Comparison of ENCODE assay signal across 35 cellular contexts in genomic region chrX:123499787-123500186, GRCh38.
DNase-seq lines count a peak whose midpoint lies in the region; ATAC-seq and TF ChIP-seq lines count a peak whose summit lies in the region.
"Had no signal": no experiment of that assay in that cellular context is flagged by ENCODE, and none has a peak within 500 bp of the region (broad histone marks: within the 10 kb centered on the region; RNA-seq: fewer than 3 reads in every experiment).

No MANE protein-coding gene starts in this region.

- 83% methylated on average over 6 of the region's 7 CpGs; no CpG with 5 or more reads in 1 of the 2 experiments for WGBS in IMR-90 (ENCODE audit: extremely low coverage in 2 of 2, insufficient read length in 1 of 2), 2 experiments
- WGBS in neuronal stem cell (ENCODE audit: extremely low coverage in 2 of 2, insufficient read length in 2 of 2, insufficient replicate concordance in 1 of 2), 2 donors: no CpG with 5 or more reads among the region's 7 CpGs
- no CpG with 5 or more reads among the region's 7 CpGs for WGBS in trophoblast cell (ENCODE audit: extremely low coverage, insufficient coverage, insufficient read length)
- WGBS in spleen, 5 donors: 92 to 96% (median 94%) methylated on average over 5 to 7 of the region's 7 CpGs; no CpG with 5 or more reads in 1 of the 5 donors
- WGBS in mesenchymal stem cell: 95% methylated on average over 7 of the region's 7 CpGs

- H4K91ac ChIP-seq in IMR-90 (ENCODE audit: insufficient read depth, low read depth, low read length) (no peak overlapping the region), neuronal stem cell (ENCODE audit: low read depth, low read length, poor library complexity) (no peak overlapping the region), trophoblast cell (ENCODE audit: low read depth, low read length) (no peak overlapping the region), mesenchymal stem cell (ENCODE audit: low read length) (no peak overlapping the region)

- H3K14ac ChIP-seq in IMR-90 (replicated peaks; ENCODE audit: low read depth, low read length) (no peak overlapping the region), neuronal stem cell (ENCODE audit: low read length) (peak overlapping the region; percentile 8), trophoblast cell (ENCODE audit: low read length) (no peak overlapping the region), mesenchymal stem cell (ENCODE audit: low read length in 2 of 2) (no peak overlapping the region)

- no peaks in the 10 kb centered on the region for H4K20me1 ChIP-seq in IMR-90 (ENCODE audit: insufficient read depth, low read length)
- H4K20me1 ChIP-seq: BLaER1; BLaER1 treated with 17β-estradiol and CSF1 and Interleukin-3, amounts not matched to agents 10 nM and 100 nM had no signal

- no peak overlapping the region for H2AFZ ChIP-seq in IMR-90 (replicated peaks; ENCODE audit: low read length, poor library complexity)
- H2AFZ ChIP-seq in neuronal stem cell (ENCODE audit: low read length): no peak overlapping the region
- no peak overlapping the region for H2AFZ ChIP-seq in trophoblast cell (ENCODE audit: insufficient read depth, low read length, poor library complexity)
- no peak overlapping the region for H2AFZ ChIP-seq in mesenchymal stem cell (ENCODE audit: low read depth, low read length)

- in situ Hi-C loops in IMR-90 (cut with MboI; ENCODE audit: low sequenced_read_pairs): no loop called here

- dilution Hi-C loops in IMR-90 (cut with HindIII; ENCODE audit: low sequenced_read_pairs, unreplicated experiment): no loop called here

- no peak for TF ChIP-seq RAD21 in IMR-90 (IDR thresholded peaks at IDR 0.05; ENCODE audit: low read length)

- no peak overlapping the region for H3K4me3 Mint-ChIP-seq in activated CD8-positive, alpha-beta memory T cell treated with anti-CD3 and anti-CD28 coated beads, Interleukin-2, amount 10 ng/mL, durations not matched to agents 7 days and 5 days
- H3K4me3 Mint-ChIP-seq: B cell; CD14-positive monocyte; CD4-positive, alpha-beta memory T cell; CD4-positive, alpha-beta T cell; CD4-positive, CD25-positive, alpha-beta regulatory T cell; CD8-positive, alpha-beta memory T cell; CD8-positive, alpha-beta T cell had no signal

- H3K27me3 Mint-ChIP-seq in activated CD8-positive, alpha-beta memory T cell treated with anti-CD3 and anti-CD28 coated beads, Interleukin-2, amount 10 ng/mL, durations not matched to agents 7 days and 5 days: no peaks in the 10 kb centered on the region
- H3K27me3 Mint-ChIP-seq: B cell; CD4-positive, alpha-beta T cell; CD4-positive, CD25-positive, alpha-beta regulatory T cell had no signal

- H3K27me3 ChIP-seq in IMR-90 (ENCODE audit: control insufficient read depth, insufficient read depth, low read length) (no peaks in the 10 kb centered on the region), neuronal stem cell (ENCODE audit: control insufficient read depth in 3 of 3, insufficient read depth in 3 of 3, low read depth in 1 of 3, low read length in 3 of 3) (no peaks in the 10 kb centered on the region), trophoblast cell (ENCODE audit: insufficient read depth, low read length) (no peaks in the 10 kb centered on the region), spleen (replicated peaks in 1 of 7) (no peaks in the 10 kb centered on the region), mesenchymal stem cell (ENCODE audit: control insufficient read depth in 1 of 2, insufficient read depth in 1 of 2, low read length in 2 of 2) (no peaks in the 10 kb centered on the region)
- H3K27me3 ChIP-seq: BE2C had no signal

- H3K18ac ChIP-seq in IMR-90 (ENCODE audit: low read depth, low read length) (no peak overlapping the region), neuronal stem cell (ENCODE audit: low read length) (peak overlapping the region; percentile 28), trophoblast cell (ENCODE audit: low read length) (no peak overlapping the region), mesenchymal stem cell (ENCODE audit: low read depth in 1 of 2, low read length in 2 of 2) (no peak overlapping the region)

- H3K4me1 ChIP-seq in IMR-90 (ENCODE audit: control insufficient read depth, insufficient read depth, low read length): no peaks in the 10 kb centered on the region
- no peaks in the 10 kb centered on the region for H3K4me1 ChIP-seq in neuronal stem cell (ENCODE audit: control insufficient read depth in 2 of 2, insufficient read depth in 1 of 2, low read depth in 1 of 2, low read length in 2 of 2)
- no peaks in the 10 kb centered on the region for H3K4me1 ChIP-seq in trophoblast cell (ENCODE audit: control insufficient read depth in 1 of 2, insufficient read depth in 2 of 2, low read length in 2 of 2)
- no peaks in the 10 kb centered on the region for H3K4me1 ChIP-seq in spleen
- no peaks in the 10 kb centered on the region for H3K4me1 ChIP-seq in mesenchymal stem cell (ENCODE audit: control insufficient read depth, insufficient read depth, low read depth, low read length)
- H3K4me1 ChIP-seq: A549; BE2C; BLaER1; BLaER1 treated with 17β-estradiol and CSF1 and Interleukin-3, amounts not matched to agents 10 nM and 100 nM; Caco-2 had no signal

- peak overlapping the region; percentile 24 for H2AK9ac ChIP-seq in IMR-90 (replicated peaks; ENCODE audit: low read depth, low read length, poor library complexity)

- no peaks in the 10 kb centered on the region for H3K79me2 ChIP-seq in trophoblast cell (ENCODE audit: control insufficient read depth, insufficient read depth, low read length, poor library complexity)

- ATAC-seq in IMR-90 (ENCODE audit: low read depth) (no peak), GM21529 (IDR thresholded peaks at IDR 0.05; ENCODE audit: unreplicated experiment) (no peak)
- no peak for ATAC-seq in activated CD8-positive, alpha-beta memory T cell treated with anti-CD3 and anti-CD28 coated beads, Interleukin-2, amount 10 ng/mL, durations not matched to agents 7 days and 5 days
- ATAC-seq: A549; CD8-positive, alpha-beta T cell had no signal

- no peak overlapping the region for H3K4me3 ChIP-seq in IMR-90 (ENCODE audit: insufficient read depth, low read depth, low read length)
- peak overlapping the region in 1 of 2 donors; percentile 50 for H3K4me3 ChIP-seq in neuronal stem cell (ENCODE audit: low read length in 2 of 2)
- H3K4me3 ChIP-seq in trophoblast cell (ENCODE audit: low read depth, low read length): peak overlapping the region; percentile 40
- no peak overlapping the region for H3K4me3 ChIP-seq in spleen
- no peak overlapping the region for H3K4me3 ChIP-seq in mesenchymal stem cell (ENCODE audit: insufficient read depth in 1 of 2, low read depth in 1 of 2, low read length in 2 of 2)
- H3K4me3 ChIP-seq: A549; BLaER1; BLaER1 treated with 17β-estradiol and CSF1 and Interleukin-3, amounts not matched to agents 10 nM and 100 nM had no signal

- TF ChIP-seq CTCF in IMR-90 (conservative IDR thresholded peaks at IDR 0.05; ENCODE audit: low read depth, low read length) (no peak), spleen (IDR thresholded peaks at IDR 0.05 in 8 of 11, conservative IDR thresholded peaks at IDR 0.05 in 3 of 11) (no peak)

- H4K8ac ChIP-seq in IMR-90 (ENCODE audit: low read depth in 2 of 2, low read length in 2 of 2) (no peak overlapping the region), neuronal stem cell (ENCODE audit: low read depth, low read length) (no peak overlapping the region), trophoblast cell (ENCODE audit: low read depth, low read length) (no peak overlapping the region), mesenchymal stem cell (ENCODE audit: low read length) (no peak overlapping the region)

- H2AK5ac ChIP-seq in IMR-90 (ENCODE audit: low read depth, low read length) (no peak overlapping the region), neuronal stem cell (ENCODE audit: low read depth, low read length) (no peak overlapping the region), trophoblast cell (ENCODE audit: low read length) (no peak overlapping the region), mesenchymal stem cell (ENCODE audit: low read length, severe bottlenecking) (no peak overlapping the region)

- no peak overlapping the region for H3K27ac ChIP-seq in IMR-90 (ENCODE audit: insufficient read depth, low read length)
- no peak overlapping the region for H3K27ac ChIP-seq in neuronal stem cell (replicated peaks; ENCODE audit: low read length)
- H3K27ac ChIP-seq in trophoblast cell (ENCODE audit: low read depth, low read length): no peak overlapping the region
- H3K27ac ChIP-seq in spleen: no peak overlapping the region
- no peak overlapping the region for H3K27ac ChIP-seq in mesenchymal stem cell (ENCODE audit: low read length, poor library complexity, severe bottlenecking)
- H3K27ac ChIP-seq: 22Rv1; A549; BLaER1; BLaER1 treated with 17β-estradiol and CSF1 and Interleukin-3, amounts not matched to agents 10 nM and 100 nM; C4-2B had no signal

- H2BK12ac ChIP-seq in neuronal stem cell (ENCODE audit: low read length) (no peak overlapping the region), trophoblast cell (ENCODE audit: low read length) (no peak overlapping the region), mesenchymal stem cell (ENCODE audit: low read length in 2 of 2) (no peak overlapping the region)

- H3K9me3 Mint-ChIP-seq in activated CD8-positive, alpha-beta memory T cell treated with anti-CD3 and anti-CD28 coated beads, Interleukin-2, amount 10 ng/mL, durations not matched to agents 7 days and 5 days (ENCODE audit: low read depth): no peaks in the 10 kb centered on the region
- H3K9me3 Mint-ChIP-seq: CD4-positive, alpha-beta T cell; CD8-positive, alpha-beta T cell had no signal

- no peaks in the 10 kb centered on the region for H3K4me1 Mint-ChIP-seq in activated CD8-positive, alpha-beta memory T cell treated with anti-CD3 and anti-CD28 coated beads, Interleukin-2, amount 10 ng/mL, durations not matched to agents 7 days and 5 days
- H3K4me1 Mint-ChIP-seq: B cell; CD14-positive monocyte; CD4-positive, alpha-beta memory T cell; CD4-positive, CD25-positive, alpha-beta regulatory T cell; CD8-positive, alpha-beta memory T cell had no signal

- H3K36me3 Mint-ChIP-seq in activated CD8-positive, alpha-beta memory T cell treated with anti-CD3 and anti-CD28 coated beads, Interleukin-2, amount 10 ng/mL, durations not matched to agents 7 days and 5 days: no peaks in the 10 kb centered on the region
- H3K36me3 Mint-ChIP-seq: CD14-positive monocyte; CD4-positive, alpha-beta memory T cell; CD4-positive, CD25-positive, alpha-beta regulatory T cell; CD8-positive, alpha-beta memory T cell; CD8-positive, alpha-beta T cell had no signal

- peaks cover 4% of the 10 kb centered on the region; the same call in 1 of the 2 replicates for H3K9me1 ChIP-seq in IMR-90 (ENCODE audit: insufficient read depth, low read length)

- H2BK5ac ChIP-seq in IMR-90 (ENCODE audit: low read depth, low read length, poor library complexity, severe bottlenecking): no peak overlapping the region
- no peak overlapping the region for H2BK5ac ChIP-seq in neuronal stem cell (ENCODE audit: low read length)
- H2BK5ac ChIP-seq in trophoblast cell (ENCODE audit: low read depth, low read length, poor library complexity): no peak overlapping the region
- no peak overlapping the region for H2BK5ac ChIP-seq in mesenchymal stem cell (ENCODE audit: low read depth, low read length, poor library complexity, severe bottlenecking)

- H3K36me3 ChIP-seq in IMR-90 (ENCODE audit: control insufficient read depth, insufficient read depth, low read length) (no peaks in the 10 kb centered on the region), neuronal stem cell (replicated peaks in 1 of 2; ENCODE audit: control insufficient read depth in 2 of 2, insufficient read depth in 2 of 2, low read length in 2 of 2) (no peaks in the 10 kb centered on the region), trophoblast cell (ENCODE audit: control insufficient read depth in 1 of 2, insufficient read depth in 2 of 2, low read length in 2 of 2) (no peaks in the 10 kb centered on the region), spleen (no peaks in the 10 kb centered on the region), mesenchymal stem cell (ENCODE audit: control insufficient read depth in 1 of 2, insufficient read depth in 2 of 2, low read depth in 1 of 2, low read length in 2 of 2) (no peaks in the 10 kb centered on the region)
- H3K36me3 ChIP-seq: BE2C; BLaER1; BLaER1 treated with 17β-estradiol and CSF1 and Interleukin-3, amounts not matched to agents 10 nM and 100 nM had no signal

- no peak overlapping the region for H2BK15ac ChIP-seq in IMR-90 (ENCODE audit: low read depth, low read length)
- no peak overlapping the region for H2BK15ac ChIP-seq in neuronal stem cell (ENCODE audit: low read length)
- no peak overlapping the region for H2BK15ac ChIP-seq in mesenchymal stem cell (ENCODE audit: low read depth, poor library complexity, severe bottlenecking)

- CTCF ChIA-PET in IMR-90 (lab: Yijun Ruan, JAX): no interaction called here
- CTCF ChIA-PET in activated CD8-positive, alpha-beta memory T cell treated with anti-CD3 and anti-CD28 coated beads, Interleukin-2, amount 10 ng/mL, durations not matched to agents 7 days and 5 days (lab: Charles Lee): no interaction called here

- no TSS peak for BruUV-seq in IMR-90 (replicated peaks; lab: Mats Ljungman, UMichigan)

- TF ChIP-seq POLR2A in IMR-90 (IDR thresholded peaks at IDR 0.05; ENCODE audit: low read depth, low read length) (no peak), spleen (IDR thresholded peaks at IDR 0.05) (no peak)

- no peak overlapping the region for H3K4ac ChIP-seq in IMR-90 (ENCODE audit: low read depth, low read length)
- no peak overlapping the region for H3K4ac ChIP-seq in neuronal stem cell (ENCODE audit: low read length)
- H3K4ac ChIP-seq in trophoblast cell (ENCODE audit: low read depth, low read length): no peak overlapping the region
- H3K4ac ChIP-seq in mesenchymal stem cell (ENCODE audit: low read depth in 1 of 2, low read length in 2 of 2): no peak overlapping the region

- H3K23ac ChIP-seq in IMR-90 (ENCODE audit: low read depth, low read length): no peak overlapping the region
- H3K23ac ChIP-seq in neuronal stem cell (ENCODE audit: low read depth, low read length, poor library complexity): no peak overlapping the region
- H3K23ac ChIP-seq in trophoblast cell (ENCODE audit: low read length): no peak overlapping the region
- no peak overlapping the region for H3K23ac ChIP-seq in mesenchymal stem cell (ENCODE audit: low read length in 2 of 2)

- H4K12ac ChIP-seq in trophoblast cell (ENCODE audit: low read depth, low read length): no peak overlapping the region

- H2BK120ac ChIP-seq in IMR-90 (ENCODE audit: low read depth, low read length) (no peak overlapping the region), neuronal stem cell (ENCODE audit: low read depth, low read length) (no peak overlapping the region), trophoblast cell (ENCODE audit: insufficient read depth, low read length, poor library complexity) (no peak overlapping the region), mesenchymal stem cell (ENCODE audit: low read depth, low read length) (no peak overlapping the region)

- H3K4me2 ChIP-seq in IMR-90 (ENCODE audit: low read depth, low read length) (no peak overlapping the region), neuronal stem cell (ENCODE audit: insufficient read depth, low read length, poor library complexity, severe bottlenecking) (no peak overlapping the region), trophoblast cell (ENCODE audit: low read length) (no peak overlapping the region), mesenchymal stem cell (ENCODE audit: low read length, poor library complexity, severe bottlenecking) (no peak overlapping the region)
- H3K4me2 ChIP-seq: A549; BLaER1; BLaER1 treated with 17β-estradiol and CSF1 and Interleukin-3, amounts not matched to agents 10 nM and 100 nM had no signal

- DNase-seq in IMR-90 (no peak), neuronal stem cell (ENCODE audit: low spot score) (no peak), trophoblast cell (no peak), spleen (peak; percentile 69), mesenchymal stem cell (no peak), NCI-H187 (lab: John Stamatoyannopoulos, UW) (no peak)
- no peak for DNase-seq in activated CD8-positive, alpha-beta memory T cell treated with anti-CD3 and anti-CD28 coated beads, Interleukin-2, amount 10 ng/mL, durations not matched to agents 7 days and 5 days
- DNase-seq: 8988T; ACHN; AML-193; BE2C; C1 segment of cervical spinal cord; Caco-2; Calu3; CD4-positive, alpha-beta memory T cell; CD4-positive, alpha-beta T cell; CD4-positive, CD25-positive, alpha-beta regulatory T cell; CD8-positive, alpha-beta memory T cell; CD8-positive, alpha-beta T cell; COR-L47; DMS 273 treated with DMSO at 0.1 percent for 48 hours; DMS153; DMS53; DMS79; DMS79 treated with DMSO at 0.1 percent for 48 hours; DND-41; EL had no signal

- no peak overlapping the region for H4K5ac ChIP-seq in IMR-90 (ENCODE audit: low read depth, low read length)

- no peak overlapping the region for H3K27ac Mint-ChIP-seq in activated CD8-positive, alpha-beta memory T cell treated with anti-CD3 and anti-CD28 coated beads, Interleukin-2, amount 10 ng/mL, durations not matched to agents 7 days and 5 days
- H3K27ac Mint-ChIP-seq: B cell; CD4-positive, alpha-beta memory T cell; CD4-positive, alpha-beta T cell; CD4-positive, CD25-positive, alpha-beta regulatory T cell; CD8-positive, alpha-beta memory T cell; CD8-positive, alpha-beta T cell had no signal

- no peak overlapping the region for H2BK20ac ChIP-seq in IMR-90 (ENCODE audit: low read depth, low read length)

- H3K9me3 ChIP-seq in IMR-90 (ENCODE audit: control insufficient read depth, insufficient read depth, low read length) (no peaks in the 10 kb centered on the region), neuronal stem cell (replicated peaks in 1 of 2; ENCODE audit: control insufficient read depth in 2 of 2, insufficient read depth in 1 of 2, low read depth in 1 of 2, low read length in 2 of 2) (no peaks in the 10 kb centered on the region), trophoblast cell (ENCODE audit: insufficient read depth, low read depth, low read length) (no peaks in the 10 kb centered on the region), spleen (no peaks in the 10 kb centered on the region), mesenchymal stem cell (ENCODE audit: control insufficient read depth, low read length) (no peaks in the 10 kb centered on the region)
- H3K9me3 ChIP-seq: A549; BE2C; BLaER1; BLaER1 treated with 17β-estradiol and CSF1 and Interleukin-3, amounts not matched to agents 10 nM and 100 nM; Caco-2 had no signal

- H3K9ac ChIP-seq in IMR-90 (ENCODE audit: low read depth, low read length) (no peak overlapping the region), neuronal stem cell (ENCODE audit: low read depth, low read length, poor library complexity) (no peak overlapping the region), trophoblast cell (ENCODE audit: low read length) (no peak overlapping the region), mesenchymal stem cell (ENCODE audit: low read length) (no peak overlapping the region)
- H3K9ac ChIP-seq: BLaER1; BLaER1 treated with 17β-estradiol and CSF1 and Interleukin-3, amounts not matched to agents 10 nM and 100 nM had no signal

- H3K79me1 ChIP-seq in IMR-90 (ENCODE audit: low read depth in 1 of 2, low read length in 2 of 2) (no peaks in the 10 kb centered on the region), neuronal stem cell (ENCODE audit: low read depth, low read length) (no peaks in the 10 kb centered on the region), trophoblast cell (ENCODE audit: low read length) (no peaks in the 10 kb centered on the region), mesenchymal stem cell (replicated peaks; ENCODE audit: low read length, poor library complexity, severe bottlenecking) (no peaks in the 10 kb centered on the region)

- intact Hi-C loops in IMR-90 (cut with micrococcal nuclease) (no loop called here), spleen (cut with DNase I; ENCODE audit: low total_unique reads) (no loop called here)

- POLR2A ChIA-PET in IMR-90 (lab: Charles Lee; ENCODE audit: unreplicated experiment): no interaction called here

- no peak overlapping the region for H3K56ac ChIP-seq in IMR-90 (ENCODE audit: extremely low read depth, insufficient read depth, low read length)
